10 cellular contexts compared by ENCODE assay signal in the genomic region with DNA sequence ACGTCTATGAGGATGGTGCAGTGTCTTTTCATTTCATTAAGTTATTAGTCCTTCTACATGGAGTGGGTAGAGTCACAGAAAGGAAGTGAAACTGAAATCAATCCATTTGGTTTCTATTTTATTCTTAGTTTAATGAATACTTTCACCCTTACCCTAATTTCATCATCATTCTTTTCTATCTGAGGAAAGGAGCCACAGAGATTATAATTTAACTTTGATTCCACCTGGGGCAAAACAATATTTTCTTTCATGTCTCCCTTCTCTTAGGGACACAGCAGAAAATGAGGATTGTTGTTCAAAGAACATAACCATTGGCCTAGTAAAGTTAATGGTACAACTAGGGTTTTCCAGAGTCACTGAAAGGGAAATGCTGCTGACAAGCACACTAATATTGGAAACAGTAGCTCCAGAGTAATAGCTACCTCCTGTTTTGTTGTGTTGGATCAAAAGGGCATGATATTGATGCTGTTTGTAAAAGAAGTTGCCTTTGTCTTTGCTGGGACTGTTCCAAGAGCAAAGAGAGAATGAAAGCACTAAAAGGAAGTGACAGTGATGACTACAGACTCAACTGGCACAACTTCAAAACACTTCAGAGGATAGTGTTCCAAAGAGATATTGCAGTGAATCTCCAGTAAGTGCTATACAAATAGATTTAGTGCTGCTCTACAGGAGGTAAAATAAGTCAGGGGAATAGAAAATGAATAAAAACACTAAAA.
A peak's percentile ranks its signal among the peaks of the same experiment; 100 is the strongest.
DNase-seq lines count a peak whose midpoint lies in the region; ATAC-seq and TF ChIP-seq lines count a peak whose summit lies in the region.
"Had no signal": no experiment of that assay in that cellular context is flagged by ENCODE, and none has a peak within 500 bp of the region (broad histone marks: within the 10 kb centered on the region; RNA-seq: fewer than 3 reads in every experiment).

No MANE protein-coding gene starts in this region.

- TF ChIP-seq CTCF in Calu3 (IDR thresholded peaks at IDR 0.05; ENCODE audit: unreplicated experiment) = no peak

- no peaks in the 10 kb centered on the region for H3K27me3 Mint-ChIP-seq in Calu3 (ENCODE audit: unreplicated experiment)
- H3K27me3 Mint-ChIP-seq: activated naive CD8-positive, alpha-beta T cell treated with anti-CD3 and anti-CD28 coated beads, Interleukin-2, amount 10 ng/mL, durations not matched to agents 7 days and 5 days had no signal

- no peaks in the 10 kb centered on the region for H3K9me3 Mint-ChIP-seq in Calu3 (ENCODE audit: low read depth, unreplicated experiment)

- no peaks in the 10 kb centered on the region for H3K27me3 ChIP-seq in adipocyte (replicated peaks; ENCODE audit: control insufficient read depth, insufficient read depth, low read length)

- ATAC-seq in GM19397 (IDR thresholded peaks at IDR 0.05; ENCODE audit: unreplicated experiment) = peak; percentile 82
- peak; percentile 67 for ATAC-seq in HG03095 (IDR thresholded peaks at IDR 0.05; ENCODE audit: unreplicated experiment)

- no TSS peak for BruUV-seq in Calu3 (replicated peaks; lab: Mats Ljungman, UMichigan)

- intact Hi-C loops in Calu3 (cut with micrococcal nuclease; ENCODE audit: unreplicated experiment) = no loop called here

- peak; percentile 1 for DNase-seq in Calu3
- DNase-seq in adipocyte (ENCODE audit: low read depth) = peak; percentile 26
- no peak for DNase-seq in inferior parietal cortex (ENCODE audit: extremely low spot score)
- no peak for DNase-seq in NCI-H2171 treated with DMSO at 0.1 percent for 48 hours (lab: John Stamatoyannopoulos, UW)
- DNase-seq in DMS 273 (lab: John Stamatoyannopoulos, UW; ENCODE audit: unreplicated experiment) = no peak
- DNase-seq in NCI-H82 (lab: John Stamatoyannopoulos, UW) = no peak
- DNase-seq: activated naive CD8-positive, alpha-beta T cell treated with anti-CD3 and anti-CD28 coated beads, Interleukin-2, amount 10 ng/mL, durations not matched to agents 7 days and 5 days; NCI-H524 had no signal

- peak overlapping the region; percentile 45 for H3K4me3 Mint-ChIP-seq in Calu3 (ENCODE audit: low read depth, unreplicated experiment)
- H3K4me3 Mint-ChIP-seq: activated naive CD8-positive, alpha-beta T cell treated with anti-CD3 and anti-CD28 coated beads, Interleukin-2, amount 10 ng/mL, durations not matched to agents 7 days and 5 days had no signal

- no peaks in the 10 kb centered on the region for H3K36me3 ChIP-seq in adipocyte (ENCODE audit: control insufficient read depth, insufficient read depth, low read length, severe bottlenecking)

- H3K36me3 Mint-ChIP-seq in Calu3 (ENCODE audit: insufficient read depth, unreplicated experiment) = no peaks in the 10 kb centered on the region
- H3K36me3 Mint-ChIP-seq: activated naive CD8-positive, alpha-beta T cell treated with anti-CD3 and anti-CD28 coated beads, Interleukin-2, amount 10 ng/mL, durations not matched to agents 7 days and 5 days had no signal

- H3K27ac Mint-ChIP-seq in Calu3 (ENCODE audit: unreplicated experiment) = peak overlapping the region; percentile 72
- H3K27ac Mint-ChIP-seq: activated naive CD8-positive, alpha-beta T cell treated with anti-CD3 and anti-CD28 coated beads, Interleukin-2, amount 10 ng/mL, durations not matched to agents 7 days and 5 days had no signal

- CTCF ChIA-PET in Calu3 (lab: Charles Lee) = no interaction called here

- H3K9me3 ChIP-seq in adipocyte (ENCODE audit: control insufficient read depth, low read length) = no peaks in the 10 kb centered on the region

- H3K4me3 ChIP-seq in adipocyte (ENCODE audit: low read length) = peak overlapping the region; percentile 41

- peaks cover 25% of the 10 kb centered on the region for H3K4me1 Mint-ChIP-seq in Calu3 (ENCODE audit: low read depth, unreplicated experiment)

- no peak overlapping the region for H3K9ac ChIP-seq in adipocyte (ENCODE audit: low read length)

- peaks cover 54% of the 10 kb centered on the region for H3K4me1 ChIP-seq in adipocyte (ENCODE audit: control insufficient read depth, insufficient read depth, low read length)

Comparison
In these comparisons a context has a peak if more than half of its experiments do, and no peak if none do; other contexts are left out.
1. DNase-seq: peak in Calu3 (single experiment) and adipocyte (single experiment); none in inferior parietal cortex (single experiment), NCI-H2171 treated with DMSO at 0.1 percent for 48 hours (single experiment), DMS 273 (single experiment) and NCI-H82 (single experiment).